13 cellular contexts compared by ENCODE assay signal in genomic region chr20:52490715-52491430, GRCh38.
A peak's percentile ranks its signal among the peaks of the same experiment; 100 is the strongest.
DNase-seq lines count a peak whose midpoint lies in the region; ATAC-seq and TF ChIP-seq lines count a peak whose summit lies in the region.
"Had no signal": no experiment of that assay in that cellular context is flagged by ENCODE, and none has a peak within 500 bp of the region (broad histone marks: within the 10 kb centered on the region; RNA-seq: fewer than 3 reads in every experiment).

No MANE protein-coding gene starts in this region.

- peak overlapping the region in 1 of 2 experiments; percentile 84; a peak in 2 of 4 replicates for H3K27ac ChIP-seq in SK-N-SH (ENCODE audit: low read depth in 2 of 2, low read length in 1 of 2)
- H3K27ac ChIP-seq: ovary, upper lobe of right lung had no signal

- no peak for ATAC-seq in stimulated activated effector memory CD8-positive, alpha-beta T cell treated with anti-CD3 and anti-CD28 coated beads, Interleukin-12 subunit alpha, Interleukin-12 subunit beta, amount 100 ng/mL, for 72 hours
- ATAC-seq in HG03571 (IDR thresholded peaks at IDR 0.05; ENCODE audit: unreplicated experiment) (no peak), GM21825 (IDR thresholded peaks at IDR 0.05; ENCODE audit: unreplicated experiment) (no peak)
- ATAC-seq: activated naive CD8-positive, alpha-beta T cell treated with anti-CD3 and anti-CD28 coated beads, Interleukin-2, amount 50 U/mL, for 24 hours; upper lobe of right lung had no signal

- 42% methylated on average over 10 of the region's 10 CpGs for WGBS in SK-N-SH (ENCODE audit: low lambda C conversion rate)

- peak overlapping the region; percentile 61; the same call in 1 of the 2 replicates for H3K9ac ChIP-seq in SK-N-SH

- peak; percentile 94 for DNase-seq in H4 (ENCODE audit: low spot score)
- DNase-seq in SK-N-SH, result no peak
- DNase-seq in fibroblast of pulmonary artery (ENCODE audit: low read depth), result peak; percentile 95
- peak; percentile 97 for DNase-seq in pulmonary artery endothelial cell (ENCODE audit: low read depth, low spot score)
- no peak for DNase-seq in stimulated activated effector memory CD8-positive, alpha-beta T cell treated with anti-CD3 and anti-CD28 coated beads, Interleukin-12 subunit alpha, Interleukin-12 subunit beta, amount 100 ng/mL, for 72 hours (ENCODE audit: low spot score in 2 of 2)
- no peak for DNase-seq in progenitor cell of endocrine pancreas (ENCODE audit: low spot score, unreplicated experiment)
- DNase-seq: activated naive CD8-positive, alpha-beta T cell treated with anti-CD3 and anti-CD28 coated beads, Interleukin-2, amount 50 U/mL, for 24 hours; COR-L47; NCI-H1092 treated with DMSO at 0.1 percent for 48 hours; ovary; upper lobe of right lung had no signal

- no peaks in the 10 kb centered on the region for H3K36me3 Mint-ChIP-seq in stimulated activated effector memory CD8-positive, alpha-beta T cell treated with anti-CD3 and anti-CD28 coated beads, Interleukin-12 subunit alpha, Interleukin-12 subunit beta, amount 100 ng/mL, for 72 hours
- H3K36me3 Mint-ChIP-seq in progenitor cell of endocrine pancreas (ENCODE audit: insufficient read depth), result no peaks in the 10 kb centered on the region

- no peaks in the 10 kb centered on the region for H3K79me2 ChIP-seq in SK-N-SH (ENCODE audit: insufficient read depth)

- peaks cover 2% of the 10 kb centered on the region for H3K27me3 Mint-ChIP-seq in progenitor cell of endocrine pancreas

- peak overlapping the region; percentile 53; the same call in 1 of the 2 replicates for H2AFZ ChIP-seq in SK-N-SH (ENCODE audit: low read depth)

- TF ChIP-seq RAD21 in SK-N-SH (IDR thresholded peaks at IDR 0.05; ENCODE audit: low read length), result no peak

- H3K4me1 Mint-ChIP-seq in stimulated activated effector memory CD8-positive, alpha-beta T cell treated with anti-CD3 and anti-CD28 coated beads, Interleukin-12 subunit alpha, Interleukin-12 subunit beta, amount 100 ng/mL, for 72 hours, result peaks cover 17% of the 10 kb centered on the region
- peaks cover 7% of the 10 kb centered on the region for H3K4me1 Mint-ChIP-seq in progenitor cell of endocrine pancreas (ENCODE audit: low read depth)

- H3K9me3 ChIP-seq in SK-N-SH, result no peaks in the 10 kb centered on the region
- H3K9me3 ChIP-seq: ovary, upper lobe of right lung had no signal

- H3K36me3 ChIP-seq in SK-N-SH (replicated peaks in 1 of 2; ENCODE audit: control insufficient read depth in 1 of 2, insufficient read depth in 2 of 2, low read length in 1 of 2), result no peaks in the 10 kb centered on the region
- H3K36me3 ChIP-seq: ovary, upper lobe of right lung had no signal

- no peaks in the 10 kb centered on the region for H3K27me3 ChIP-seq in SK-N-SH (ENCODE audit: insufficient read depth)
- H3K27me3 ChIP-seq: ovary, upper lobe of right lung had no signal

- H3K4me3 ChIP-seq in SK-N-SH (ENCODE audit: low read depth in 2 of 2, low read length in 1 of 2), result no peak overlapping the region
- no peak overlapping the region for H3K4me3 ChIP-seq in fibroblast of pulmonary artery (replicated peaks; ENCODE audit: low read depth, low read length)
- H3K4me3 ChIP-seq: ovary, upper lobe of right lung had no signal

- H3K9me3 Mint-ChIP-seq in stimulated activated effector memory CD8-positive, alpha-beta T cell treated with anti-CD3 and anti-CD28 coated beads, Interleukin-12 subunit alpha, Interleukin-12 subunit beta, amount 100 ng/mL, for 72 hours, result peaks cover 2% of the 10 kb centered on the region
- no peaks in the 10 kb centered on the region for H3K9me3 Mint-ChIP-seq in progenitor cell of endocrine pancreas (ENCODE audit: low read depth)

- CTCF ChIA-PET in SK-N-SH (lab: Yijun Ruan, JAX), result no interaction called here

- no peak overlapping the region for H3K27ac Mint-ChIP-seq in stimulated activated effector memory CD8-positive, alpha-beta T cell treated with anti-CD3 and anti-CD28 coated beads, Interleukin-12 subunit alpha, Interleukin-12 subunit beta, amount 100 ng/mL, for 72 hours
- no peak overlapping the region for H3K27ac Mint-ChIP-seq in progenitor cell of endocrine pancreas
- H3K27ac Mint-ChIP-seq: activated naive CD8-positive, alpha-beta T cell treated with anti-CD3 and anti-CD28 coated beads, Interleukin-2, amount 50 U/mL, for 24 hours had no signal

- no peaks in the 10 kb centered on the region for H4K20me1 ChIP-seq in SK-N-SH (ENCODE audit: insufficient read depth)

- POLR2A ChIA-PET in SK-N-SH (lab: Yijun Ruan, JAX), result no interaction called here

- H3K9me2 ChIP-seq in SK-N-SH, result no peaks in the 10 kb centered on the region

- no peak for TF ChIP-seq EP300 in SK-N-SH (IDR thresholded peaks at IDR 0.05; ENCODE audit: borderline replicate concordance in 1 of 2, low read depth in 1 of 2, low read length in 1 of 2)

- H3F3A ChIP-seq in SK-N-SH (replicated peaks; ENCODE audit: insufficient read depth), result peaks cover 20% of the 10 kb centered on the region

- TF ChIP-seq CTCF in SK-N-SH (IDR thresholded peaks at IDR 0.05) (no peak), fibroblast of pulmonary artery (IDR thresholded peaks at IDR 0.05; ENCODE audit: low read length, missing control alignments) (no peak), progenitor cell of endocrine pancreas (IDR thresholded peaks at IDR 0.05; ENCODE audit: unreplicated experiment) (no peak)

- H3K4me3 Mint-ChIP-seq in stimulated activated effector memory CD8-positive, alpha-beta T cell treated with anti-CD3 and anti-CD28 coated beads, Interleukin-12 subunit alpha, Interleukin-12 subunit beta, amount 100 ng/mL, for 72 hours, result no peak overlapping the region
- no peak overlapping the region for H3K4me3 Mint-ChIP-seq in progenitor cell of endocrine pancreas (ENCODE audit: low read depth)
- H3K4me3 Mint-ChIP-seq: activated naive CD8-positive, alpha-beta T cell treated with anti-CD3 and anti-CD28 coated beads, Interleukin-2, amount 50 U/mL, for 24 hours had no signal

- H3K4me2 ChIP-seq in SK-N-SH, result no peak overlapping the region

- peaks cover 0 to 7% of the 10 kb centered on the region in 2 experiments; a peak in 2 of 4 replicates for H3K4me1 ChIP-seq in SK-N-SH (ENCODE audit: control insufficient read depth in 1 of 2, insufficient read depth in 2 of 2, low read depth in 1 of 2, low read length in 1 of 2)
- H3K4me1 ChIP-seq: upper lobe of right lung had no signal

TF ChIP-seq in SK-N-SH, 30 proteins besides CTCF, POLR2A, EP300 and RAD21 (continues in another document):
- TF ChIP-seq FOXM1 (IDR thresholded peaks at IDR 0.05; ENCODE audit: low read depth) (no peak), ZBTB33 (IDR thresholded peaks at IDR 0.05; ENCODE audit: borderline replicate concordance, low read depth) (no peak), ELF1 (IDR thresholded peaks at IDR 0.05) (no peak), RFX5 (IDR thresholded peaks at IDR 0.05; ENCODE audit: low read length) (no peak), GATA2 (CRISPR knock-in tag; IDR thresholded peaks at IDR 0.05) (no peak), TCF12 (IDR thresholded peaks at IDR 0.05) (no peak), FOSL2 (IDR thresholded peaks at IDR 0.05; ENCODE audit: borderline replicate concordance, low read depth) (no peak), JUND (IDR thresholded peaks at IDR 0.05) (no peak), TAF1 (IDR thresholded peaks at IDR 0.05; ENCODE audit: borderline replicate concordance, low read depth, low read length) (no peak), MXI1 (IDR thresholded peaks at IDR 0.05; ENCODE audit: low read depth, low read length) (no peak), MEF2A (IDR thresholded peaks at IDR 0.05; ENCODE audit: borderline replicate concordance, low read depth) (no peak), EZH2phosphoT487 (IDR thresholded peaks at IDR 0.05; ENCODE audit: borderline replicate concordance, low read depth) (no peak)
- TF ChIP-seq, protein P1, sequence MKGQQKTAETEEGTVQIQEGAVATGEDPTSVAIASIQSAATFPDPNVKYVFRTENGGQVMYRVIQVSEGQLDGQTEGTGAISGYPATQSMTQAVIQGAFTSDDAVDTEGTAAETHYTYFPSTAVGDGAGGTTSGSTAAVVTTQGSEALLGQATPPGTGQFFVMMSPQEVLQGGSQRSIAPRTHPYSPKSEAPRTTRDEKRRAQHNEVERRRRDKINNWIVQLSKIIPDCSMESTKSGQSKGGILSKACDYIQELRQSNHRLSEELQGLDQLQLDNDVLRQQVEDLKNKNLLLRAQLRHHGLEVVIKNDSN (IDR thresholded peaks at IDR 0.05; ENCODE audit: borderline replicate concordance, low read depth), result no peak
- TF ChIP-seq, protein P2, sequence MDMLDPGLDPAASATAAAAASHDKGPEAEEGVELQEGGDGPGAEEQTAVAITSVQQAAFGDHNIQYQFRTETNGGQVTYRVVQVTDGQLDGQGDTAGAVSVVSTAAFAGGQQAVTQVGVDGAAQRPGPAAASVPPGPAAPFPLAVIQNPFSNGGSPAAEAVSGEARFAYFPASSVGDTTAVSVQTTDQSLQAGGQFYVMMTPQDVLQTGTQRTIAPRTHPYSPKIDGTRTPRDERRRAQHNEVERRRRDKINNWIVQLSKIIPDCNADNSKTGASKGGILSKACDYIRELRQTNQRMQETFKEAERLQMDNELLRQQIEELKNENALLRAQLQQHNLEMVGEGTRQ (IDR thresholded peaks at IDR 0.05; ENCODE audit: borderline replicate concordance, low read depth, low read length), result no peak
- TF ChIP-seq, protein P3, sequence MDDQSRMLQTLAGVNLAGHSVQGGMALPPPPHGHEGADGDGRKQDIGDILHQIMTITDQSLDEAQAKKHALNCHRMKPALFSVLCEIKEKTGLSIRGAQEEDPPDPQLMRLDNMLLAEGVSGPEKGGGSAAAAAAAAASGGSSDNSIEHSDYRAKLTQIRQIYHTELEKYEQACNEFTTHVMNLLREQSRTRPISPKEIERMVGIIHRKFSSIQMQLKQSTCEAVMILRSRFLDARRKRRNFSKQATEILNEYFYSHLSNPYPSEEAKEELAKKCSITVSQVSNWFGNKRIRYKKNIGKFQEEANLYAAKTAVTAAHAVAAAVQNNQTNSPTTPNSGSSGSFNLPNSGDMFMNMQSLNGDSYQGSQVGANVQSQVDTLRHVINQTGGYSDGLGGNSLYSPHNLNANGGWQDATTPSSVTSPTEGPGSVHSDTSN (IDR thresholded peaks at IDR 0.05), result no peak

Comparison
In these comparisons a context has a peak if more than half of its experiments do, and no peak if none do; other contexts are left out.
1. DNase-seq: peak in H4 (single experiment), fibroblast of pulmonary artery (single experiment) and pulmonary artery endothelial cell (single experiment); none in SK-N-SH (single experiment), stimulated activated effector memory CD8-positive, alpha-beta T cell treated with anti-CD3 and anti-CD28 coated beads, Interleukin-12 subunit alpha, Interleukin-12 subunit beta, amount 100 ng/mL, for 72 hours (0 of 2) and progenitor cell of endocrine pancreas (single experiment).